24 cellular contexts compared by ENCODE assay signal in genomic region chr19:16902545-16902944, GRCh38. TPM values are rescaled to one million over a fixed set of nuclear protein-coding genes. Genes with fewer than 3 reads are reported as not detected.
"Had no signal": no experiment of that assay in that cellular context is flagged by ENCODE, and none has a peak within 500 bp of the region (broad histone marks: within the 10 kb centered on the region; RNA-seq: fewer than 3 reads in every experiment).

No MANE protein-coding gene starts in this region.

- H3K4me3 Mint-ChIP-seq: mesothelial cell of epicardium had no signal

- H3K4me1 Mint-ChIP-seq: mesothelial cell of epicardium had no signal

- H3K27me3 ChIP-seq: foreskin keratinocyte, heart left ventricle had no signal

- H3K36me3 Mint-ChIP-seq: mesothelial cell of epicardium had no signal

- H3K27ac ChIP-seq: coronary artery, dorsolateral prefrontal cortex, esophagus muscularis mucosa, foreskin keratinocyte, gastroesophageal sphincter, heart left ventricle, left lung, lower lobe of right lung had no signal

- DNase-seq: dermis blood vessel endothelial cell; dorsolateral prefrontal cortex; effector CD4-positive, alpha-beta T cell; effector memory CD4-positive, alpha-beta T cell; foreskin keratinocyte; hippocampal formation; left cardiac atrium; left lung; left ventricle myocardium superior; lower lobe of right lung; mesendoderm; mucosa of descending colon had no signal

- H3K27ac Mint-ChIP-seq: mesothelial cell of epicardium had no signal

- ATAC-seq: foreskin keratinocyte, gastroesophageal sphincter, heart left ventricle, left cardiac atrium, left lung, left ventricle myocardium superior, lower lobe of right lung, mucosa of descending colon had no signal

- H3K4me3 ChIP-seq: coronary artery, dorsolateral prefrontal cortex, esophagus muscularis mucosa, gastroesophageal sphincter, heart left ventricle, left lung, lower lobe of right lung, mucosa of descending colon had no signal

- FAIRE-seq: colon, endothelial cell of umbilical vein, frontal cortex, islet of Langerhans, keratinocyte had no signal

- H3K4me1 ChIP-seq: foreskin keratinocyte, left lung, lower lobe of right lung had no signal

- H3K36me3 ChIP-seq: gastroesophageal sphincter, lower lobe of right lung had no signal

- H3K9me3 Mint-ChIP-seq: mesothelial cell of epicardium had no signal

- H3K9me3 ChIP-seq: esophagus muscularis mucosa, gastroesophageal sphincter, heart left ventricle, left lung, lower lobe of right lung, mucosa of descending colon had no signal

RNA-seq across cellular contexts. Expression of gene F2RL3, which starts 13.7 kb away (rescaled TPM):
- total RNA-seq: epithelial cell of proximal tubule, foreskin keratinocyte, mesothelial cell of epicardium, myocyte had no signal
- polyA plus RNA-seq: foreskin keratinocyte, keratinocyte had no signal
